Comparison of ENCODE assay signal across 12 cellular contexts in the genomic region with DNA sequence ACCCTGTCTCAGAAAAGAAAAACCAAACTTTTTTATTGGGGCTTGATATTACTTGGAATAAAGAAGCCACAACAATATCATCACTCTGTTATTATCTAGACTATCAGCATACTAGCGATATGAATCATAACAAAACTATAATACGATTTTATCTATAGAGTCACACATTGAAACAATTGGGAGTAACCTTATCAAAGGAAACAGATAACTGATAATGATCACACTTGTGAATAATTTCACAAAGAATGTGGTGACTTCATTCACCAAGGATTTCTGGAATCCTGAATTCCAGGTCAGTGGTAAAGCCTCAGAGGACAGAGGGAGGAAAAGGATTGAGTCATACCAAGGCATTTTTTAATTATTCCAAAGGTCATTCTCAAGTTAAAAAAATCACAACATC. TPM values are rescaled to one million over a fixed set of nuclear protein-coding genes. Genes with fewer than 3 reads are reported as not detected.
A peak's percentile ranks its signal among the peaks of the same experiment; 100 is the strongest.
DNase-seq lines count a peak whose midpoint lies in the region; ATAC-seq and TF ChIP-seq lines count a peak whose summit lies in the region.
"Had no signal": no experiment of that assay in that cellular context is flagged by ENCODE, and none has a peak within 500 bp of the region (broad histone marks: within the 10 kb centered on the region; RNA-seq: fewer than 3 reads in every experiment).

No MANE protein-coding gene starts in this region.

- ATAC-seq in mucosa of descending colon (peak; percentile 78), GM21360 (IDR thresholded peaks at IDR 0.05; ENCODE audit: unreplicated experiment) (no peak), GM21367 (IDR thresholded peaks at IDR 0.05; ENCODE audit: unreplicated experiment) (no peak)
- ATAC-seq: activated CD8-positive, alpha-beta T cell treated with anti-CD3 and anti-CD28 coated beads, Interleukin-2, amount 10 ng/mL, durations not matched to agents 7 days and 5 days had no signal

- no peaks in the 10 kb centered on the region for H3K79me2 ChIP-seq in PC-9 (ENCODE audit: low read depth)

- H3K9me3 Mint-ChIP-seq in activated CD4-positive, alpha-beta memory T cell treated with anti-CD3 and anti-CD28 coated beads for 36 hours = no peaks in the 10 kb centered on the region

- no TSS peak for BruUV-seq in PC-9 (replicated peaks; lab: Mats Ljungman, UMichigan)

- POLR2A ChIA-PET in PC-9 (lab: Charles Lee; ENCODE audit: unreplicated experiment) (no interaction called here), HEK293T (lab: Yijun Ruan, JAX) (no interaction called here)
- POLR2A ChIA-PET in activated CD4-positive, alpha-beta memory T cell treated with anti-CD3 and anti-CD28 coated beads for 36 hours (lab: Charles Lee) = no interaction called here

- peaks cover 28% of the 10 kb centered on the region for H3K4me1 ChIP-seq in PC-9 (replicated peaks; ENCODE audit: insufficient read depth)
- peaks cover 2% of the 10 kb centered on the region for H3K4me1 ChIP-seq in mucosa of descending colon (ENCODE audit: low read depth)

- H2AFZ ChIP-seq in PC-9 = no peak overlapping the region

- H3K27ac ChIP-seq in PC-9 = peak overlapping the region; percentile 72
- H3K27ac ChIP-seq: HL-60 had no signal

- H3K4me3 Mint-ChIP-seq in activated CD4-positive, alpha-beta memory T cell treated with anti-CD3 and anti-CD28 coated beads for 36 hours = no peak overlapping the region
- H3K4me3 Mint-ChIP-seq: activated CD8-positive, alpha-beta T cell treated with anti-CD3 and anti-CD28 coated beads, Interleukin-2, amount 10 ng/mL, durations not matched to agents 7 days and 5 days had no signal

- H3K9me2 ChIP-seq in PC-9 (ENCODE audit: insufficient read depth) = no peaks in the 10 kb centered on the region

- no peak overlapping the region for H3K4me3 ChIP-seq in PC-9
- H3K4me3 ChIP-seq in mucosa of descending colon = no peak overlapping the region

- peak; percentile 98 for DNase-seq in EL
- DNase-seq in PC-9 = peak; percentile 14 to 94
- DNase-seq in epidermal melanocyte (ENCODE audit: insufficient read length, low spot score) = peak; percentile 29
- no peak for DNase-seq in mucosa of descending colon
- no peak for DNase-seq in activated CD4-positive, alpha-beta memory T cell treated with anti-CD3 and anti-CD28 coated beads for 36 hours
- DNase-seq in HEK293T (ENCODE audit: extremely low spot score) = no peak
- DNase-seq: activated CD8-positive, alpha-beta T cell treated with anti-CD3 and anti-CD28 coated beads, Interleukin-2, amount 10 ng/mL, durations not matched to agents 7 days and 5 days; effector CD8-positive, alpha-beta T cell; occipital lobe had no signal

- no peak overlapping the region for H3K27ac Mint-ChIP-seq in activated CD4-positive, alpha-beta memory T cell treated with anti-CD3 and anti-CD28 coated beads for 36 hours
- H3K27ac Mint-ChIP-seq: activated CD8-positive, alpha-beta T cell treated with anti-CD3 and anti-CD28 coated beads, Interleukin-2, amount 10 ng/mL, durations not matched to agents 7 days and 5 days had no signal

- H3K36me3 ChIP-seq in PC-9 (ENCODE audit: low read depth) (no peaks in the 10 kb centered on the region), mucosa of descending colon (ENCODE audit: low read depth) (no peaks in the 10 kb centered on the region)

- intact Hi-C loops in PC-9 (cut with micrococcal nuclease; ENCODE audit: unreplicated experiment) (loop anchor here (1.0 kb wide), 1 partner anchor 31 kb away; no protein-coding TSS in a partner anchor), mucosa of descending colon (cut with DNase I, micrococcal nuclease) (no loop called here)
- intact Hi-C loops in activated CD4-positive, alpha-beta memory T cell treated with anti-CD3 and anti-CD28 coated beads for 36 hours (cut with micrococcal nuclease) = no loop called here

- no peaks in the 10 kb centered on the region for H3K27me3 ChIP-seq in PC-9 (ENCODE audit: insufficient read depth, low read depth)

- TF ChIP-seq CTCF in PC-9 (conservative IDR thresholded peaks at IDR 0.05) (no peak), mucosa of descending colon (IDR thresholded peaks at IDR 0.05) (no peak)

- peak overlapping the region; percentile 44 for H3K4me2 ChIP-seq in PC-9

- peaks cover 15% of the 10 kb centered on the region for H3F3A ChIP-seq in PC-9 (ENCODE audit: insufficient read depth, low read depth)

- CTCF ChIA-PET in PC-9 (lab: Charles Lee) (no interaction called here), HEK293T (lab: Yijun Ruan, JAX) (no interaction called here)
- CTCF ChIA-PET in activated CD4-positive, alpha-beta memory T cell treated with anti-CD3 and anti-CD28 coated beads for 36 hours (lab: Charles Lee) = no interaction called here

- peaks cover 48% of the 10 kb centered on the region for H3K4me1 Mint-ChIP-seq in activated CD4-positive, alpha-beta memory T cell treated with anti-CD3 and anti-CD28 coated beads for 36 hours (ENCODE audit: low read depth)

- no peaks in the 10 kb centered on the region for H3K27me3 Mint-ChIP-seq in activated CD4-positive, alpha-beta memory T cell treated with anti-CD3 and anti-CD28 coated beads for 36 hours

- H3K9me3 ChIP-seq in PC-9 (ENCODE audit: insufficient read depth, low read depth) = no peaks in the 10 kb centered on the region
- H3K9me3 ChIP-seq in mucosa of descending colon = no peaks in the 10 kb centered on the region

- no peaks in the 10 kb centered on the region for H4K20me1 ChIP-seq in PC-9 (ENCODE audit: insufficient read depth)

- no peaks in the 10 kb centered on the region for H3K36me3 Mint-ChIP-seq in activated CD4-positive, alpha-beta memory T cell treated with anti-CD3 and anti-CD28 coated beads for 36 hours

TF ChIP-seq in HEK293T, 16 proteins besides CTCF, POLR2A, EP300 and RAD21:
- TF ChIP-seq SP1 (IDR thresholded peaks at IDR 0.05) (no peak), TARDBP (IDR thresholded peaks at IDR 0.05) (no peak), ARNT (IDR thresholded peaks at IDR 0.05) (no peak)
- TF ChIP-seq, protein P1, sequence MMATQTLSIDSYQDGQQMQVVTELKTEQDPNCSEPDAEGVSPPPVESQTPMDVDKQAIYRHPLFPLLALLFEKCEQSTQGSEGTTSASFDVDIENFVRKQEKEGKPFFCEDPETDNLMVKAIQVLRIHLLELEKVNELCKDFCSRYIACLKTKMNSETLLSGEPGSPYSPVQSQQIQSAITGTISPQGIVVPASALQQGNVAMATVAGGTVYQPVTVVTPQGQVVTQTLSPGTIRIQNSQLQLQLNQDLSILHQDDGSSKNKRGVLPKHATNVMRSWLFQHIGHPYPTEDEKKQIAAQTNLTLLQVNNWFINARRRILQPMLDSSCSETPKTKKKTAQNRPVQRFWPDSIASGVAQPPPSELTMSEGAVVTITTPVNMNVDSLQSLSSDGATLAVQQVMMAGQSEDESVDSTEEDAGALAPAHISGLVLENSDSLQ (IDR thresholded peaks at IDR 0.05) = no peak

RNA-seq across cellular contexts. Expression of a gene that starts 32.1 kb away (rescaled TPM):
- total RNA-seq in PC-9 (2021) (10.9 and 11.0 TPM in 2 replicates), mucosa of descending colon (10 to 100 TPM; 21.8 to 26.4 (median 24.3) TPM)
- 10 to 100 TPM; 21.8 to 22.1 TPM for total RNA-seq in activated CD4-positive, alpha-beta memory T cell treated with anti-CD3 and anti-CD28 coated beads for 36 hours

Comparison
In these comparisons a context has a peak if more than half of its experiments do, and no peak if none do; other contexts are left out.
1. DNase-seq: peak in EL (single experiment), PC-9 (2 of 2) and epidermal melanocyte (single experiment); none in mucosa of descending colon (0 of 3), activated CD4-positive, alpha-beta memory T cell treated with anti-CD3 and anti-CD28 coated beads for 36 hours (single experiment) and HEK293T (single experiment).